8 cellular contexts compared by ENCODE assay signal in the genomic region with DNA sequence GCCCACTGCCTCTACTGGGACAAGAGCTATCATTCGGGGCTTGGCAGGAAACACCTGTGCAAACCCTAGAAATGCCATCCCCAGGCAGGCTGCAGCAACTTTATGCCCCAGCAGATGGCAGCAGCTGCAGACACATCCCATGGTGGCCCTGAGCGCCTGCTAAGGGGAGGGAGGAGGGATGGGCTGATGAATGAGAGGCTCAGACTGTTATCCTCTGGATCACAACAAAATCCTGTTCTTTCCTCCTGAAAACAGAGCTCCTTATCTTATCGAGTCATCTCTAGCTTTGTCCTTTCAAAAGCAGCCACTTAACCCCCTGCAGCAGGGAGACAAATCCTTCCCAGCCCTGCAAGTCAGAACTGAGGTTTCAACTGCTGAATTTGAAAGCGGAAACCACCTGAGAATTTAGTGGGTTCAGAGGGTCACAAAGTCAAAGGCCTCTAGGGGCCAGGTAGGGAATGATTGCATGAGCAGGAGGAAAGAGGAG.
A peak's percentile ranks its signal among the peaks of the same experiment; 100 is the strongest.
DNase-seq lines count a peak whose midpoint lies in the region; ATAC-seq, FAIRE-seq and TF ChIP-seq lines count a peak whose summit lies in the region.

No MANE protein-coding gene starts in this region.

- peak; percentile 97 for TF ChIP-seq RAD21 in SK-N-SH (IDR thresholded peaks at IDR 0.05; ENCODE audit: low read length)

- CTCF ChIA-PET in SK-N-SH (lab: Yijun Ruan, JAX), result interaction anchor here (0.6 to 5.6 kb wide), 71 partner anchors 9 to 1213 kb away, joined by 3 to 77 read pairs (median 4); partner anchors contain the start of genes GPR27 and SHQ1

- H3K9me3 ChIP-seq in SK-N-SH (no peaks in the 10 kb centered on the region), upper lobe of right lung (no peaks in the 10 kb centered on the region)

- no peak for FAIRE-seq in H54 (lab: Jason Lieb, UNC)

- H3K4me3 ChIP-seq in SK-N-SH (ENCODE audit: low read depth in 2 of 2, low read length in 1 of 2) (no peak overlapping the region; a peak in 1 of 4 replicates), upper lobe of right lung (no peak overlapping the region)

- intact Hi-C loops in upper lobe of right lung (cut with DNase I), result loop anchor here (10.0 kb wide), 1 partner anchor 949 kb away; no protein-coding TSS in a partner anchor

- peak; percentile 72 for DNase-seq in GM10266 (ENCODE audit: extremely low spot score)
- DNase-seq in H54 (ENCODE audit: insufficient read length, low spot score), result peak; percentile 57
- DNase-seq in Kasumi-1 (lab: John Stamatoyannopoulos, UW), result peak; percentile 63 to 73
- DNase-seq in SK-N-SH, result peak; percentile 84
- peak; percentile 81 for DNase-seq in activated naive CD4-positive, alpha-beta T cell treated with anti-CD3 and anti-CD28 coated beads, Interleukin-2, amount 50 U/mL, for 16 hours
- DNase-seq in glomerular visceral epithelial cell (ENCODE audit: extremely low spot score), result peak; percentile 59
- DNase-seq in pons (ENCODE audit: low spot score), result peak; percentile 86
- DNase-seq in upper lobe of right lung, result peak; percentile 84

- TF ChIP-seq CTCF in GM10266 (IDR thresholded peaks at IDR 0.05; ENCODE audit: control insufficient read depth, insufficient read depth, low read depth, missing control alignments), result peak; percentile 96
- TF ChIP-seq CTCF in SK-N-SH (IDR thresholded peaks at IDR 0.05), result peak; percentile 85
- TF ChIP-seq CTCF in upper lobe of right lung (IDR thresholded peaks at IDR 0.05), result peak; percentile 93

- H3K4me1 ChIP-seq in SK-N-SH (ENCODE audit: control insufficient read depth in 1 of 2, insufficient read depth in 2 of 2, low read depth in 1 of 2, low read length in 1 of 2) (peaks cover 0 to 11% of the 10 kb centered on the region in 2 experiments; a peak in 1 of 4 replicates), upper lobe of right lung (peaks cover 6% of the 10 kb centered on the region)

- WGBS in SK-N-SH (ENCODE audit: low lambda C conversion rate), result 31% methylated on average over 3 of the region's 4 CpGs

- H3K27ac ChIP-seq in SK-N-SH (ENCODE audit: low read depth in 2 of 2, low read length in 1 of 2), result no peak overlapping the region; a peak in 1 of 4 replicates
- no peak overlapping the region for H3K27ac ChIP-seq in upper lobe of right lung

- H3K27me3 ChIP-seq in SK-N-SH (ENCODE audit: insufficient read depth) (peaks cover 6% of the 10 kb centered on the region; the same call in 1 of the 2 replicates), upper lobe of right lung (no peaks in the 10 kb centered on the region)

- H3K79me2 ChIP-seq in SK-N-SH (ENCODE audit: insufficient read depth), result no peaks in the 10 kb centered on the region

- H3K36me3 ChIP-seq in SK-N-SH (replicated peaks in 1 of 2; ENCODE audit: control insufficient read depth in 1 of 2, insufficient read depth in 2 of 2, low read length in 1 of 2), result no peaks in the 10 kb centered on the region
- no peaks in the 10 kb centered on the region for H3K36me3 ChIP-seq in upper lobe of right lung

- peak; percentile 98 for ATAC-seq in upper lobe of right lung

- H3F3A ChIP-seq in SK-N-SH (replicated peaks; ENCODE audit: insufficient read depth), result no peaks in the 10 kb centered on the region

- H3K9ac ChIP-seq in SK-N-SH, result no peak overlapping the region

- POLR2A ChIA-PET in SK-N-SH (lab: Yijun Ruan, JAX), result no interaction called here

- no peak overlapping the region for H2AFZ ChIP-seq in SK-N-SH (ENCODE audit: low read depth)

- no peak for TF ChIP-seq POLR2A in H54 (IDR thresholded peaks at IDR 0.05; ENCODE audit: low read depth, low read length)

- no peaks in the 10 kb centered on the region for H3K9me2 ChIP-seq in SK-N-SH

- no peaks in the 10 kb centered on the region for H4K20me1 ChIP-seq in SK-N-SH (ENCODE audit: insufficient read depth)

- peak in 1 of 2 experiments; percentile 86; a peak in 2 of 4 replicates for TF ChIP-seq EP300 in SK-N-SH (IDR thresholded peaks at IDR 0.05; ENCODE audit: borderline replicate concordance in 1 of 2, low read depth in 1 of 2, low read length in 1 of 2)

- H3K4me2 ChIP-seq in SK-N-SH, result no peak overlapping the region

TF ChIP-seq in SK-N-SH, 30 proteins besides CTCF, POLR2A, EP300 and RAD21 (continues in another document):
- TF ChIP-seq NRF1 (IDR thresholded peaks at IDR 0.05; ENCODE audit: low read depth, low read length) (no peak), FOXJ3 (CRISPR knock-in tag; IDR thresholded peaks at IDR 0.05) (peak; percentile 51; the same call in 1 of the 2 replicates), TEAD4 (IDR thresholded peaks at IDR 0.05; ENCODE audit: borderline replicate concordance, insufficient read depth) (no peak), NFIC (IDR thresholded peaks at IDR 0.05; ENCODE audit: borderline replicate concordance) (no peak), REST (IDR thresholded peaks at IDR 0.05; ENCODE audit: low read depth, low read length) (no peak), POLR2AphosphoS5 (IDR thresholded peaks at IDR 0.05; ENCODE audit: low read depth, low read length) (no peak), EZH2phosphoT487 (IDR thresholded peaks at IDR 0.05; ENCODE audit: borderline replicate concordance, low read depth) (no peak), USF2 (IDR thresholded peaks at IDR 0.05; ENCODE audit: borderline replicate concordance, low read depth, low read length) (no peak), ZBTB33 (IDR thresholded peaks at IDR 0.05; ENCODE audit: borderline replicate concordance, low read depth) (no peak), IRF3 (IDR thresholded peaks at IDR 0.05; ENCODE audit: low read depth, low read length) (no peak), RXRA (IDR thresholded peaks at IDR 0.05; ENCODE audit: borderline replicate concordance, low read depth) (no peak), JUND (IDR thresholded peaks at IDR 0.05) (no peak), TAF1 (IDR thresholded peaks at IDR 0.05; ENCODE audit: borderline replicate concordance, low read depth, low read length) (no peak), RCOR1 (IDR thresholded peaks at IDR 0.05; ENCODE audit: low read length) (peak; percentile 89), FOXM1 (IDR thresholded peaks at IDR 0.05; ENCODE audit: low read depth) (no peak), SMC3 (IDR thresholded peaks at IDR 0.05; ENCODE audit: low read depth, low read length) (peak; percentile 93)
- TF ChIP-seq, protein P1, sequence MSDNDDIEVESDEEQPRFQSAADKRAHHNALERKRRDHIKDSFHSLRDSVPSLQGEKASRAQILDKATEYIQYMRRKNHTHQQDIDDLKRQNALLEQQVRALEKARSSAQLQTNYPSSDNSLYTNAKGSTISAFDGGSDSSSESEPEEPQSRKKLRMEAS (IDR thresholded peaks at IDR 0.05; ENCODE audit: low read depth), result no peak
